Comparison of ENCODE assay signal across 19 cellular contexts in the genomic region with DNA sequence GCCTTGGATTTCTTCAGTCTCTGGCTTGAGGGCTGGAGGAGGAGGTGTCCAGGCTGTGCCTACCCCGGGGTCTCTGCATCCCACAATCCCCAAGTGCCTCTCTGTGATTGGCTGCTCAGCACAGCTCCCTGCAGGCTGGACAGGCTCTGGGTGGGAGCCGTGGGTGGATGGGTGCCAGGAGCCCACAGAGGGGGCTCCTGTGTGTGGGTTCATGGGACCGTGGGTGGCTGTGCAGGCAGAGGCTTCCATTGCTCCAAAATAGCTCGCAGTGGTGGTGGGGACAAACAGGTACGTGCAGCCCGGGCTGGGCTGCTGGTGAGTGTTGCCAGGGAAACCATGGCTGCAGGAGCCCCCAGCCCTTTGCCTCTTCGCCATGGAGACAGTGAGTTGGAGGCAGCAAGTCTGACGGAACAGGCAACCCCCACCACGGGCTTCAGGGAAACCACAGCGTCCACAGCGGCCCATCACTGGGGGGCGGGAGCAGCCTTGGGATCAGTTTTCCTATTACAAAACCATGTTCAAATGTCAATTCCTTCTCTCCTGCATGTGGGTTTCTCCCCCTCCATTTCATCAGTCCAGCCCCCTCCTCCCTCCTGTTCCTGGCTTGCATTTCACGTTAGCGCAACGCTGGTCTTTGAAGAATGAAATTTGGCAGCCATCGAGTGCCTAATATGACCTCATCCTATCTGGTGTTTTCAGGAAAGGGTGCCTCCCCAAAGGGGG.
DNase-seq lines count a peak whose midpoint lies in the region; ATAC-seq and TF ChIP-seq lines count a peak whose summit lies in the region.
"Had no signal": no experiment of that assay in that cellular context is flagged by ENCODE, and none has a peak within 500 bp of the region (broad histone marks: within the 10 kb centered on the region; RNA-seq: fewer than 3 reads in every experiment).

No MANE protein-coding gene starts in this region.

- no peaks in the 10 kb centered on the region for H3F3A ChIP-seq in PC-9 (ENCODE audit: insufficient read depth, low read depth)

- no peaks in the 10 kb centered on the region for H3K9me3 Mint-ChIP-seq in activated T-helper 1 cell treated with anti-CD3 and anti-CD28 coated beads, Interleukin-12 subunit alpha, Interleukin-12 subunit beta, Interleukin-2, Interleukin-4 antibody, amounts not matched to agents 30 ng/mL and 10 ng/mL and 1 ng/mL, durations not matched to agents 14 hours and 24 hours and 36 hours
- H3K9me3 Mint-ChIP-seq: naive thymus-derived CD8-positive, alpha-beta T cell; stimulated activated effector memory CD8-positive, alpha-beta T cell treated with anti-CD3 and anti-CD28 coated beads, Interleukin-12 subunit alpha, Interleukin-12 subunit beta, amount 100 ng/mL, for 72 hours; T-helper 1 cell treated with Interleukin-12 subunit alpha and Interleukin-12 subunit beta and Interleukin-4 antibody, amounts not matched to agents 30 μg/mL and 1 μg/mL, for 36 hours had no signal

- H3K27me3 ChIP-seq in BE2C, result no peaks in the 10 kb centered on the region
- peaks cover 0 to 56% of the 10 kb centered on the region in 2 donors for H3K27me3 ChIP-seq in left lung
- peaks cover 98% of the 10 kb centered on the region for H3K27me3 ChIP-seq in PC-9 (ENCODE audit: insufficient read depth, low read depth)
- H3K27me3 ChIP-seq: thyroid gland had no signal

- intact Hi-C loops in left lung (cut with DNase I), result no loop called here
- intact Hi-C loops in activated T-helper 1 cell treated with anti-CD3 and anti-CD28 coated beads, Interleukin-12 subunit alpha, Interleukin-12 subunit beta, Interleukin-2, Interleukin-4 antibody, amounts not matched to agents 30 ng/mL and 10 ng/mL and 1 ng/mL, durations not matched to agents 14 hours and 24 hours and 36 hours (cut with micrococcal nuclease), result no loop called here
- intact Hi-C loops in PC-9 (cut with micrococcal nuclease; ENCODE audit: unreplicated experiment), result no loop called here

- no peak overlapping the region for H3K4me3 Mint-ChIP-seq in activated T-helper 1 cell treated with anti-CD3 and anti-CD28 coated beads, Interleukin-12 subunit alpha, Interleukin-12 subunit beta, Interleukin-2, Interleukin-4 antibody, amounts not matched to agents 30 ng/mL and 10 ng/mL and 1 ng/mL, durations not matched to agents 14 hours and 24 hours and 36 hours
- H3K4me3 Mint-ChIP-seq: CD4-positive, alpha-beta memory T cell; naive thymus-derived CD8-positive, alpha-beta T cell; stimulated activated effector memory CD8-positive, alpha-beta T cell treated with anti-CD3 and anti-CD28 coated beads, Interleukin-12 subunit alpha, Interleukin-12 subunit beta, amount 100 ng/mL, for 72 hours; T-helper 1 cell treated with Interleukin-12 subunit alpha and Interleukin-12 subunit beta and Interleukin-4 antibody, amounts not matched to agents 30 μg/mL and 1 μg/mL, for 36 hours had no signal

- H3K27ac ChIP-seq in HEK293 (ENCODE audit: extremely low read depth, low read depth, low read length), result no peak overlapping the region
- H3K27ac ChIP-seq in cingulate gyrus (ENCODE audit: low read depth, low read length), result peak overlapping the region; percentile 55
- no peak overlapping the region for H3K27ac ChIP-seq in left lung
- no peak overlapping the region for H3K27ac ChIP-seq in PC-9
- H3K27ac ChIP-seq: epithelial cell of prostate, thyroid gland had no signal

- H4K20me1 ChIP-seq in PC-9 (ENCODE audit: insufficient read depth), result no peaks in the 10 kb centered on the region; the same call in 1 of the 2 replicates

- H3K27ac Mint-ChIP-seq in activated T-helper 1 cell treated with anti-CD3 and anti-CD28 coated beads, Interleukin-12 subunit alpha, Interleukin-12 subunit beta, Interleukin-2, Interleukin-4 antibody, amounts not matched to agents 30 ng/mL and 10 ng/mL and 1 ng/mL, durations not matched to agents 14 hours and 24 hours and 36 hours, result no peak overlapping the region
- H3K27ac Mint-ChIP-seq: CD4-positive, alpha-beta memory T cell; naive thymus-derived CD8-positive, alpha-beta T cell; stimulated activated effector memory CD8-positive, alpha-beta T cell treated with anti-CD3 and anti-CD28 coated beads, Interleukin-12 subunit alpha, Interleukin-12 subunit beta, amount 100 ng/mL, for 72 hours; T-helper 1 cell treated with Interleukin-12 subunit alpha and Interleukin-12 subunit beta and Interleukin-4 antibody, amounts not matched to agents 30 μg/mL and 1 μg/mL, for 36 hours had no signal

- CTCF ChIA-PET in HEK293 (lab: Yijun Ruan, JAX) (interaction anchor here (0.6 kb wide), 1 partner anchor 22 kb away, joined by 3 read pairs; no protein-coding TSS in a partner anchor), PC-9 (lab: Charles Lee) (no interaction called here)

- H3K79me2 ChIP-seq in PC-9 (ENCODE audit: low read depth), result no peaks in the 10 kb centered on the region

- no peak overlapping the region for H2AFZ ChIP-seq in PC-9

- no peaks in the 10 kb centered on the region for H3K36me3 Mint-ChIP-seq in activated T-helper 1 cell treated with anti-CD3 and anti-CD28 coated beads, Interleukin-12 subunit alpha, Interleukin-12 subunit beta, Interleukin-2, Interleukin-4 antibody, amounts not matched to agents 30 ng/mL and 10 ng/mL and 1 ng/mL, durations not matched to agents 14 hours and 24 hours and 36 hours (ENCODE audit: low read depth)
- H3K36me3 Mint-ChIP-seq: CD4-positive, alpha-beta memory T cell; naive thymus-derived CD8-positive, alpha-beta T cell; stimulated activated effector memory CD8-positive, alpha-beta T cell treated with anti-CD3 and anti-CD28 coated beads, Interleukin-12 subunit alpha, Interleukin-12 subunit beta, amount 100 ng/mL, for 72 hours had no signal

- POLR2A ChIA-PET in HEK293 (lab: Yijun Ruan, JAX), result no interaction called here
- POLR2A ChIA-PET in PC-9 (lab: Charles Lee; ENCODE audit: unreplicated experiment), result no interaction called here

- H3K4me2 ChIP-seq in PC-9, result no peak overlapping the region

- no peaks in the 10 kb centered on the region for H3K36me3 ChIP-seq in BE2C
- H3K36me3 ChIP-seq in HEK293 (ENCODE audit: control insufficient read depth in 2 of 2, insufficient read depth in 1 of 2, low read length in 2 of 2), result no peaks in the 10 kb centered on the region
- H3K36me3 ChIP-seq in left lung, result no peaks in the 10 kb centered on the region
- H3K36me3 ChIP-seq in PC-9 (ENCODE audit: low read depth), result no peaks in the 10 kb centered on the region
- H3K36me3 ChIP-seq: thyroid gland had no signal

- H3K4me1 Mint-ChIP-seq in activated T-helper 1 cell treated with anti-CD3 and anti-CD28 coated beads, Interleukin-12 subunit alpha, Interleukin-12 subunit beta, Interleukin-2, Interleukin-4 antibody, amounts not matched to agents 30 ng/mL and 10 ng/mL and 1 ng/mL, durations not matched to agents 14 hours and 24 hours and 36 hours (ENCODE audit: low read depth), result no peaks in the 10 kb centered on the region
- H3K4me1 Mint-ChIP-seq: CD4-positive, alpha-beta memory T cell; naive thymus-derived CD8-positive, alpha-beta T cell; stimulated activated effector memory CD8-positive, alpha-beta T cell treated with anti-CD3 and anti-CD28 coated beads, Interleukin-12 subunit alpha, Interleukin-12 subunit beta, amount 100 ng/mL, for 72 hours had no signal

- H3K9me2 ChIP-seq in PC-9 (ENCODE audit: insufficient read depth), result no peaks in the 10 kb centered on the region

- no TSS peak for BruUV-seq in PC-9 (replicated peaks; lab: Mats Ljungman, UMichigan)

- peaks cover 12% of the 10 kb centered on the region for H3K4me1 ChIP-seq in BE2C
- no peaks in the 10 kb centered on the region for H3K4me1 ChIP-seq in HEK293 (ENCODE audit: control insufficient read depth, insufficient read depth, low read length)
- H3K4me1 ChIP-seq in left lung, result no peaks in the 10 kb centered on the region
- H3K4me1 ChIP-seq in PC-9 (replicated peaks; ENCODE audit: insufficient read depth), result no peaks in the 10 kb centered on the region
- H3K4me1 ChIP-seq: thyroid gland had no signal

- ATAC-seq in left lung (peak; percentile 19), HG03045 (IDR thresholded peaks at IDR 0.05; ENCODE audit: unreplicated experiment) (no peak), HG02623 (IDR thresholded peaks at IDR 0.05; ENCODE audit: unreplicated experiment) (no peak)
- ATAC-seq: naive thymus-derived CD8-positive, alpha-beta T cell; stimulated activated effector memory CD8-positive, alpha-beta T cell treated with anti-CD3 and anti-CD28 coated beads, Interleukin-12 subunit alpha, Interleukin-12 subunit beta, amount 100 ng/mL, for 72 hours had no signal

- peaks cover 9% of the 10 kb centered on the region for H3K27me3 Mint-ChIP-seq in activated T-helper 1 cell treated with anti-CD3 and anti-CD28 coated beads, Interleukin-12 subunit alpha, Interleukin-12 subunit beta, Interleukin-2, Interleukin-4 antibody, amounts not matched to agents 30 ng/mL and 10 ng/mL and 1 ng/mL, durations not matched to agents 14 hours and 24 hours and 36 hours (ENCODE audit: insufficient read depth)

- no peaks in the 10 kb centered on the region for H3K9me3 ChIP-seq in BE2C
- no peaks in the 10 kb centered on the region for H3K9me3 ChIP-seq in HEK293 (ENCODE audit: control insufficient read depth, insufficient read depth, low read depth, low read length)
- H3K9me3 ChIP-seq in left lung, result no peaks in the 10 kb centered on the region
- H3K9me3 ChIP-seq in PC-9 (ENCODE audit: insufficient read depth, low read depth), result no peaks in the 10 kb centered on the region
- H3K9me3 ChIP-seq: thyroid gland had no signal

- TF ChIP-seq CTCF in BE2C (IDR thresholded peaks at IDR 0.05; ENCODE audit: low read depth, low read length) (no peak), HEK293 (tag by site-specific recombination; IDR thresholded peaks at IDR 0.05) (no peak), left lung (IDR thresholded peaks at IDR 0.05) (no peak), PC-9 (conservative IDR thresholded peaks at IDR 0.05) (no peak)

- DNase-seq in BE2C (peak; percentile 44), left lung (peak in 1 of 2 donors; percentile 45), PC-9 (no peak)
- no peak for DNase-seq in activated T-helper 1 cell treated with anti-CD3 and anti-CD28 coated beads, Interleukin-12 subunit alpha, Interleukin-12 subunit beta, Interleukin-2, Interleukin-4 antibody, amounts not matched to agents 30 ng/mL and 10 ng/mL and 1 ng/mL, durations not matched to agents 14 hours and 24 hours and 36 hours (ENCODE audit: low spot score)
- DNase-seq: activated CD4-positive, alpha-beta T cell treated with anti-CD3 and anti-CD28 coated beads, Interleukin-2, amount 50 U/mL, for 1 hour; activated naive CD4-positive, alpha-beta T cell treated with Interleukin-2 at 50 U/mL for 16 hours; amniotic stem cell; CD4-positive, alpha-beta memory T cell; DMS53; naive thymus-derived CD8-positive, alpha-beta T cell; thyroid gland had no signal

- no peak overlapping the region for H3K4me3 ChIP-seq in BE2C (ENCODE audit: low read depth, low read length)
- no peak overlapping the region for H3K4me3 ChIP-seq in HEK293 (ENCODE audit: low read depth, low read length)
- no peak overlapping the region for H3K4me3 ChIP-seq in left lung
- H3K4me3 ChIP-seq in PC-9, result no peak overlapping the region
- H3K4me3 ChIP-seq: K562, thyroid gland had no signal

TF ChIP-seq in HEK293, 187 proteins besides CTCF, POLR2A, EP300 and RAD21:
- peak; percentile 49; the same call in 1 of the 2 replicates for TF ChIP-seq EGR2 (tag by site-specific recombination; IDR thresholded peaks at IDR 0.05; ENCODE audit: low read depth)
- TF ChIP-seq ZFHX2 (tag by site-specific recombination; conservative IDR thresholded peaks at IDR 0.05), result peak; percentile 65
- TF ChIP-seq ZNF37A (tag by site-specific recombination; IDR thresholded peaks at IDR 0.05), result no peak
